ENCODE assay signal across 1 cellular context in genomic region chr2:214481204-214481603, GRCh38.
TF ChIP-seq lines count a peak whose summit lies in the region.

No MANE protein-coding gene starts in this region.

TF ChIP-seq in SK-N-SH treated with all-trans-retinoic acid at 6 μM for 48 hours, 23 proteins besides CTCF, POLR2A, EP300 and RAD21 (continued from another document):
- TF ChIP-seq PATZ1 (CRISPR knock-in tag; IDR thresholded peaks at IDR 0.05; ENCODE audit: borderline replicate concordance) (no peak), RARB (CRISPR knock-in tag; IDR thresholded peaks at IDR 0.05) (no peak), TOX (CRISPR knock-in tag; IDR thresholded peaks at IDR 0.05; ENCODE audit: borderline replicate concordance) (no peak), ZFP3 (CRISPR knock-in tag; IDR thresholded peaks at IDR 0.05) (no peak), TCF4 (CRISPR knock-in tag; IDR thresholded peaks at IDR 0.05; ENCODE audit: borderline replicate concordance) (no peak), TSHZ2 (CRISPR knock-in tag; IDR thresholded peaks at IDR 0.05) (no peak), PPARA (CRISPR knock-in tag; IDR thresholded peaks at IDR 0.05; ENCODE audit: borderline replicate concordance) (no peak), ESRRG (CRISPR knock-in tag; IDR thresholded peaks at IDR 0.05) (no peak), ARNTL (CRISPR knock-in tag; IDR thresholded peaks at IDR 0.05; ENCODE audit: borderline replicate concordance, low read depth) (no peak)
- TF ChIP-seq, protein P1, sequence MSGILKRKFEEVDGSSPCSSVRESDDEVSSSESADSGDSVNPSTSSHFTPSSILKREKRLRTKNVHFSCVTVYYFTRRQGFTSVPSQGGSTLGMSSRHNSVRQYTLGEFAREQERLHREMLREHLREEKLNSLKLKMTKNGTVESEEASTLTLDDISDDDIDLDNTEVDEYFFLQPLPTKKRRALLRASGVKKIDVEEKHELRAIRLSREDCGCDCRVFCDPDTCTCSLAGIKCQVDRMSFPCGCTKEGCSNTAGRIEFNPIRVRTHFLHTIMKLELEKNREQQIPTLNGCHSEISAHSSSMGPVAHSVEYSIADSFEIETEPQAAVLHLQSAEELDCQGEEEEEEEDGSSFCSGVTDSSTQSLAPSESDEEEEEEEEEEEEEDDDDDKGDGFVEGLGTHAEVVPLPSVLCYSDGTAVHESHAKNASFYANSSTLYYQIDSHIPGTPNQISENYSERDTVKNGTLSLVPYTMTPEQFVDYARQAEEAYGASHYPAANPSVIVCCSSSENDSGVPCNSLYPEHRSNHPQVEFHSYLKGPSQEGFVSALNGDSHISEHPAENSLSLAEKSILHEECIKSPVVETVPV (CRISPR knock-in tag; IDR thresholded peaks at IDR 0.05), result no peak
